Comparison of ENCODE assay signal across 10 cellular contexts in the genomic region with DNA sequence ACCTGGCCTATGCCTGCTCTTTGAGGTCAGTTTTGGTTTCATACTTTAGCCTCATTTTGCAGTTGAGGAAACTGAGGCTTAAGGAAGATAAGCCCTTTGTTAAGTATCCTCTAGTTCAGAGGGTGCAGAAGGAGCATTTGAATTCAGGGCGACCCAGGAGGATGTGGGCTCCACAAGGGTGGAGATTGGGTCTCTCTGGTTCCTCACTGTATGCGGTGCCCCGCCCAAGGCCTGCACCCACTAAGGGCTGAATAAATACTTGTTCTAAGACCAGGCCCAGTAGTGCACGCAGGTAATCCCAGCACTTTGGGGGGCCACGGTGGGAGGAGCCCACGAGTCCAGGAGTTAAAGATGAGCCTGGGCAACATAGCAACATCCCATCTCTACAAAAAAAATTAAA. TPM values are rescaled to one million over a fixed set of nuclear protein-coding genes. Genes with fewer than 3 reads are reported as not detected.
DNase-seq lines count a peak whose midpoint lies in the region; TF ChIP-seq lines count a peak whose summit lies in the region.
"Had no signal": no experiment of that assay in that cellular context is flagged by ENCODE, and none has a peak within 500 bp of the region (broad histone marks: within the 10 kb centered on the region; RNA-seq: fewer than 3 reads in every experiment).

No MANE protein-coding gene starts in this region.

- H2AK5ac ChIP-seq in mesendoderm (ENCODE audit: low read length) = no peak overlapping the region

- no peak overlapping the region for H3K4me3 ChIP-seq in mesendoderm (ENCODE audit: low read length)
- H3K4me3 ChIP-seq in testis = no peak overlapping the region

- peaks cover 4% of the 10 kb centered on the region for H3K79me1 ChIP-seq in mesendoderm (ENCODE audit: low read length)

- TF ChIP-seq POLR2A in testis (IDR thresholded peaks at IDR 0.05) = no peak

- H3K27me3 ChIP-seq in mesendoderm (ENCODE audit: insufficient read depth, low read length, poor library complexity) (no peaks in the 10 kb centered on the region), testis (no peaks in the 10 kb centered on the region)

- H3K27ac ChIP-seq in mesendoderm (ENCODE audit: low read depth, low read length) = peak overlapping the region; percentile 9
- peak overlapping the region; percentile 91 to 92 for H3K27ac ChIP-seq in testis

- no peak overlapping the region for H4K8ac ChIP-seq in mesendoderm (ENCODE audit: low read depth, low read length)

- H2BK5ac ChIP-seq in mesendoderm (ENCODE audit: low read length) = no peak overlapping the region

- no peaks in the 10 kb centered on the region for H3K27me3 Mint-ChIP-seq in activated T-cell treated with anti-CD3 and anti-CD28 coated beads, Interleukin-2, amount 50 U/mL, for 24 hours
- H3K27me3 Mint-ChIP-seq in brain = no peaks in the 10 kb centered on the region

- peaks cover 4% of the 10 kb centered on the region for H3K79me2 ChIP-seq in mesendoderm (ENCODE audit: control insufficient read depth, insufficient read depth, low read length)

- no peaks in the 10 kb centered on the region for H3K9me3 ChIP-seq in testis

- H3K36me3 Mint-ChIP-seq in activated T-cell treated with anti-CD3 and anti-CD28 coated beads, Interleukin-2, amount 50 U/mL, for 24 hours (ENCODE audit: low read depth) = peaks cover 47% of the 10 kb centered on the region
- H3K36me3 Mint-ChIP-seq in brain = peaks cover 24% of the 10 kb centered on the region

- H3K4me1 ChIP-seq in mesendoderm (ENCODE audit: control insufficient read depth, low read depth, low read length) (no peaks in the 10 kb centered on the region), testis (peaks cover 12% of the 10 kb centered on the region)

- no peak overlapping the region for H3K4ac ChIP-seq in mesendoderm (ENCODE audit: low read depth, low read length)

- no peak overlapping the region for H3K4me2 ChIP-seq in mesendoderm (ENCODE audit: low read length)

- no CpG with 5 or more reads among the region's 6 CpGs for WGBS in mesendoderm (ENCODE audit: extremely low coverage, insufficient coverage, low lambda C conversion rate)
- WGBS in testis, 2 donors = 53 to 80% methylated on average over 6 of the region's 6 CpGs

- DNase-seq in activated T-cell treated with anti-CD3 and anti-CD28 coated beads, Interleukin-2, amount 50 U/mL, for 24 hours = no peak
- no peak for DNase-seq in activated T-cell treated with anti-CD3 and anti-CD28 coated beads for 4 hours
- DNase-seq in mesendoderm = no peak
- DNase-seq in testis = no peak
- no peak for DNase-seq in 8988T
- no peak for DNase-seq in NCI-H2081 (lab: John Stamatoyannopoulos, UW)
- no peak for DNase-seq in iPS-NIHi11 (ENCODE audit: low spot score)
- DNase-seq: activated CD8-positive, alpha-beta memory T cell treated with anti-CD3 and anti-CD28 coated beads, Interleukin-2, amount 50 U/mL, for 4 hours; Kasumi-1 had no signal

- intact Hi-C loops in testis (cut with DNase I; ENCODE audit: low total_unique reads) = no loop called here

- no peak overlapping the region for H3K56ac ChIP-seq in mesendoderm (ENCODE audit: low read length)

- H3K4me3 Mint-ChIP-seq in activated T-cell treated with anti-CD3 and anti-CD28 coated beads, Interleukin-2, amount 50 U/mL, for 24 hours = no peak overlapping the region
- peak overlapping the region; percentile 72 to 88 (median 81) for H3K4me3 Mint-ChIP-seq in brain

- no peak overlapping the region for H2BK15ac ChIP-seq in mesendoderm (replicated peaks; ENCODE audit: low read depth)

- H4K5ac ChIP-seq in mesendoderm (ENCODE audit: low read length) = no peak overlapping the region

- no peak overlapping the region for H3K23ac ChIP-seq in mesendoderm (ENCODE audit: low read length)

- H3K9ac ChIP-seq in mesendoderm (ENCODE audit: low read length) = no peak overlapping the region

- H3K9me3 Mint-ChIP-seq in activated T-cell treated with anti-CD3 and anti-CD28 coated beads, Interleukin-2, amount 50 U/mL, for 24 hours = no peaks in the 10 kb centered on the region
- H3K9me3 Mint-ChIP-seq in brain = peaks cover 0 to 3% (median 0%) of the 10 kb centered on the region in 5 experiments

- H3K27ac Mint-ChIP-seq in activated T-cell treated with anti-CD3 and anti-CD28 coated beads, Interleukin-2, amount 50 U/mL, for 24 hours = peak overlapping the region; percentile 73
- H3K27ac Mint-ChIP-seq in brain = peak overlapping the region in 4 of 5 experiments; percentile 81 to 91 (median 83)

- no peak for TF ChIP-seq CTCF in brain (conservative IDR thresholded peaks at IDR 0.05)
- TF ChIP-seq CTCF in testis (IDR thresholded peaks at IDR 0.05) = no peak

- no peak overlapping the region for H2BK120ac ChIP-seq in mesendoderm (ENCODE audit: low read depth, low read length)

- peaks cover 40% of the 10 kb centered on the region for H3K4me1 Mint-ChIP-seq in activated T-cell treated with anti-CD3 and anti-CD28 coated beads, Interleukin-2, amount 50 U/mL, for 24 hours (ENCODE audit: low read depth)
- peaks cover 22% of the 10 kb centered on the region for H3K4me1 Mint-ChIP-seq in brain

- H3K36me3 ChIP-seq in mesendoderm (ENCODE audit: control insufficient read depth, insufficient read depth, low read length) (peaks cover 3% of the 10 kb centered on the region), testis (ENCODE audit: low read depth, missing control alignments) (no peaks in the 10 kb centered on the region)

- H3K18ac ChIP-seq in mesendoderm (ENCODE audit: low read length) = no peak overlapping the region

RNA-seq across cellular contexts. Expression of gene SLC44A2, which starts 0.8 kb away (rescaled TPM):
- polyA plus RNA-seq in brain (ENCODE audit: insufficient read depth, low read depth, low replicate concordance) (143 TPM), testis (ENCODE audit: insufficient read depth, low read depth, low replicate concordance) (268 TPM)
- 93.4 TPM for polyA plus RNA-seq in mesendoderm (2013, experiment 1 of 2)
- polyA plus RNA-seq in mesendoderm (2013, experiment 2 of 2) = 90.6 TPM
- total RNA-seq in testis = 100 to 1,000 TPM; 360 to 463 TPM

RNA-seq across cellular contexts. Expression of gene ILF3, which starts 29.6 kb away (rescaled TPM):
- polyA plus RNA-seq in brain (ENCODE audit: insufficient read depth, low read depth, low replicate concordance) = 261 TPM
- polyA plus RNA-seq in mesendoderm (2013, experiment 1 of 2) = 413 TPM
- polyA plus RNA-seq in mesendoderm (2013, experiment 2 of 2) = 408 TPM
- total RNA-seq in testis = 100 to 1,000 TPM; 246 to 253 TPM
- 263 TPM for polyA plus RNA-seq in testis (ENCODE audit: insufficient read depth, low read depth, low replicate concordance)

RNA-seq across cellular contexts. Expression of gene AP1M2, which starts 37.5 kb away (rescaled TPM):
- polyA plus RNA-seq in brain (ENCODE audit: insufficient read depth, low read depth, low replicate concordance) (60.8 TPM), testis (ENCODE audit: insufficient read depth, low read depth, low replicate concordance) (23.3 TPM)
- 50.3 TPM for polyA plus RNA-seq in mesendoderm (2013, experiment 1 of 2)
- 50.0 TPM for polyA plus RNA-seq in mesendoderm (2013, experiment 2 of 2)
- 1 to 10 TPM; 6.9 to 7.7 TPM for total RNA-seq in testis

RNA-seq across cellular contexts. Expression of gene CDKN2D, which starts 55.8 kb away (rescaled TPM):
- polyA plus RNA-seq in brain (ENCODE audit: insufficient read depth, low read depth, low replicate concordance) = 91.5 TPM
- 0.93 TPM for polyA plus RNA-seq in mesendoderm (2013, experiment 1 of 2)
- 1.1 TPM for polyA plus RNA-seq in mesendoderm (2013, experiment 2 of 2)
- 10 to 100 TPM; 30.6 to 37.2 TPM for total RNA-seq in testis
- polyA plus RNA-seq in testis (ENCODE audit: insufficient read depth, low read depth, low replicate concordance) = 57.7 TPM

RNA-seq across cellular contexts. Expression of gene KRI1, which starts 58.8 kb away (rescaled TPM):
- polyA plus RNA-seq in brain (ENCODE audit: insufficient read depth, low read depth, low replicate concordance) (23.3 TPM), testis (ENCODE audit: insufficient read depth, low read depth, low replicate concordance) (48.3 TPM)
- 32.6 TPM for polyA plus RNA-seq in mesendoderm (2013, experiment 1 of 2)
- 31.2 TPM for polyA plus RNA-seq in mesendoderm (2013, experiment 2 of 2)
- total RNA-seq in testis = 10 to 100 TPM; 33.7 to 34.6 TPM
